ENCODE assay signal across 1 cellular context in genomic region chr7:107020400-107020799, GRCh38.
TF ChIP-seq lines count a peak whose summit lies in the region.

No MANE protein-coding gene starts in this region.

TF ChIP-seq in GM23338, 12 proteins besides CTCF, POLR2A, EP300 and RAD21 (continued from another document):
- TF ChIP-seq ZNF462 (CRISPR knock-in tag; IDR thresholded peaks at IDR 0.05): no peak
- no peak for TF ChIP-seq ZNF331 (CRISPR knock-in tag; IDR thresholded peaks at IDR 0.05; ENCODE audit: low read depth)
- no peak for TF ChIP-seq JUNB (IDR thresholded peaks at IDR 0.05; ENCODE audit: unreplicated experiment)
- TF ChIP-seq, protein P1, sequence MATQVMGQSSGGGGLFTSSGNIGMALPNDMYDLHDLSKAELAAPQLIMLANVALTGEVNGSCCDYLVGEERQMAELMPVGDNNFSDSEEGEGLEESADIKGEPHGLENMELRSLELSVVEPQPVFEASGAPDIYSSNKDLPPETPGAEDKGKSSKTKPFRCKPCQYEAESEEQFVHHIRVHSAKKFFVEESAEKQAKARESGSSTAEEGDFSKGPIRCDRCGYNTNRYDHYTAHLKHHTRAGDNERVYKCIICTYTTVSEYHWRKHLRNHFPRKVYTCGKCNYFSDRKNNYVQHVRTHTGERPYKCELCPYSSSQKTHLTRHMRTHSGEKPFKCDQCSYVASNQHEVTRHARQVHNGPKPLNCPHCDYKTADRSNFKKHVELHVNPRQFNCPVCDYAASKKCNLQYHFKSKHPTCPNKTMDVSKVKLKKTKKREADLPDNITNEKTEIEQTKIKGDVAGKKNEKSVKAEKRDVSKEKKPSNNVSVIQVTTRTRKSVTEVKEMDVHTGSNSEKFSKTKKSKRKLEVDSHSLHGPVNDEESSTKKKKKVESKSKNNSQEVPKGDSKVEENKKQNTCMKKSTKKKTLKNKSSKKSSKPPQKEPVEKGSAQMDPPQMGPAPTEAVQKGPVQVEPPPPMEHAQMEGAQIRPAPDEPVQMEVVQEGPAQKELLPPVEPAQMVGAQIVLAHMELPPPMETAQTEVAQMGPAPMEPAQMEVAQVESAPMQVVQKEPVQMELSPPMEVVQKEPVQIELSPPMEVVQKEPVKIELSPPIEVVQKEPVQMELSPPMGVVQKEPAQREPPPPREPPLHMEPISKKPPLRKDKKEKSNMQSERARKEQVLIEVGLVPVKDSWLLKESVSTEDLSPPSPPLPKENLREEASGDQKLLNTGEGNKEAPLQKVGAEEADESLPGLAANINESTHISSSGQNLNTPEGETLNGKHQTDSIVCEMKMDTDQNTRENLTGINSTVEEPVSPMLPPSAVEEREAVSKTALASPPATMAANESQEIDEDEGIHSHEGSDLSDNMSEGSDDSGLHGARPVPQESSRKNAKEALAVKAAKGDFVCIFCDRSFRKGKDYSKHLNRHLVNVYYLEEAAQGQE (IDR thresholded peaks at IDR 0.05; ENCODE audit: unreplicated experiment): no peak
- no peak for TF ChIP-seq EZH2phosphoT487 (IDR thresholded peaks at IDR 0.05; ENCODE audit: unreplicated experiment)
- TF ChIP-seq NANOG (IDR thresholded peaks at IDR 0.05; ENCODE audit: borderline replicate concordance): no peak
- no peak for TF ChIP-seq EZH2 (IDR thresholded peaks at IDR 0.05; ENCODE audit: low read depth, unreplicated experiment)
- TF ChIP-seq POLR2AphosphoS5 (IDR thresholded peaks at IDR 0.05; ENCODE audit: low read depth): no peak
- TF ChIP-seq ZNF114 (CRISPR knock-in tag; IDR thresholded peaks at IDR 0.05): no peak
- TF ChIP-seq CREB1 (CRISPR knock-in tag; IDR thresholded peaks at IDR 0.05; ENCODE audit: low read depth): no peak
- TF ChIP-seq, protein P2, sequence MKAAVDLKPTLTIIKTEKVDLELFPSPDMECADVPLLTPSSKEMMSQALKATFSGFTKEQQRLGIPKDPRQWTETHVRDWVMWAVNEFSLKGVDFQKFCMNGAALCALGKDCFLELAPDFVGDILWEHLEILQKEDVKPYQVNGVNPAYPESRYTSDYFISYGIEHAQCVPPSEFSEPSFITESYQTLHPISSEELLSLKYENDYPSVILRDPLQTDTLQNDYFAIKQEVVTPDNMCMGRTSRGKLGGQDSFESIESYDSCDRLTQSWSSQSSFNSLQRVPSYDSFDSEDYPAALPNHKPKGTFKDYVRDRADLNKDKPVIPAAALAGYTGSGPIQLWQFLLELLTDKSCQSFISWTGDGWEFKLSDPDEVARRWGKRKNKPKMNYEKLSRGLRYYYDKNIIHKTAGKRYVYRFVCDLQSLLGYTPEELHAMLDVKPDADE (IDR thresholded peaks at IDR 0.05): no peak
